Comparison of ENCODE assay signal across 9 cellular contexts in the genomic region with DNA sequence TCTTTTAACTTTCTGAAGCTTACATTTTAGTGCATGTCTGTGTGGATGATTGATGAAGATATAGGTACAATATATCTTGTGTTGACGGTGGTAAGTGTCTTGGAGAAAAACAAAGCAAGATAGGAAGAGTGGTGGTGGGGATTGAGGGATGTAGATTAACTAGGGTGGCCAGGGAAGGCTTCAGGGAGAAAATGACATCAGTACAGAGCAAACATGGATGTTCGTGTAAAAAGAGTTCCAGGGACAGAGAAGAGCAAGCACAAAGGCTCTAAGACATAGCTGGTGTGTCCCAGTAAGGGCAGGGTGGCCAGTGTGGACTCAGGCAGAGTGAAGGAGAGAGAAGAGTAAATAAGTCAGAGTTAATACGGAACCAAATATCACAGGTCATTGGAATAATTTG.
"Had no signal": no experiment of that assay in that cellular context is flagged by ENCODE, and none has a peak within 500 bp of the region (broad histone marks: within the 10 kb centered on the region; RNA-seq: fewer than 3 reads in every experiment).

No MANE protein-coding gene starts in this region.

- H3K4me2 ChIP-seq: GM23338 had no signal

- H3K9me3 Mint-ChIP-seq: GM23338, HFFc6, IgD-negative memory B cell had no signal

- H3K4me3 Mint-ChIP-seq: GM23338, HFFc6, IgD-negative memory B cell had no signal

- H3K27ac Mint-ChIP-seq: GM23338, HFFc6, IgD-negative memory B cell had no signal

- H3K27ac ChIP-seq: HL-60 had no signal

- H2AFZ ChIP-seq: GM23338 had no signal

- H3K27me3 Mint-ChIP-seq: IgD-negative memory B cell had no signal

- H3K36me3 ChIP-seq: HAP-1 had no signal

- FAIRE-seq: HTR-8/SVneo had no signal

- DNase-seq: H7, HFFc6, KG1 had no signal

- H3K36me3 Mint-ChIP-seq: IgD-negative memory B cell had no signal

- ATAC-seq: GM23338, HCT116 had no signal

- H3K4me3 ChIP-seq: GM23338, HAP-1 had no signal

- H3K9me3 ChIP-seq: HAP-1 had no signal
